Comparison of ENCODE assay signal across 7 cellular contexts in the genomic region with DNA sequence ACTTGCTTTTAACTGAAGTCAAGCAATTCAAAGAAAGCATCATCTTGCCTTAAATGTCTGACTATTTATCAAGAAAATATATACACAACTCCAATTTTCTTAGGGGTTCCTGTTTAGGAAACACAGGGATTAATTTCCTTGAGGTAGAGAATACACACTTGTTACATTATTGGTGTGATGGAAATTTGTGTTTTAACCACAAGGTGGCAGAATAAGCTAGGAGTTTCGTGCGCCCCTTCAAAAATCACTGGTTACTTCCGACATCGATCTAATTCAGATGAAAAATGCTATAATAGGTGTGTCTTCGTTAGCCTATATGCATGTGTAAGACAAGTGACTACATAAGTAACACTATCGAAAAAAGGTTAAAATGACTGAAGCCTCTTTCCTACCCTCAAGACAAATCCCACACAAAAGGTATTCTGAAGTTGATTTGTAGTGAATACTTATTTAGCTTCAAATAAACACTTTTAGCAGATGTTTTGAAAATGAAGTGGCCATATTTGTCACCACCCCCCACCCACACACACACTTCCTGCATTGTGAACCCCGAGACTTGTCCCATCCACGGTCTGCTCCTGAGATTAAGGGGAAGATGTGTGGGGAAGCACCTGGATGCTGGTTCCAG.
DNase-seq lines count a peak whose midpoint lies in the region; ATAC-seq and TF ChIP-seq lines count a peak whose summit lies in the region.

No MANE protein-coding gene starts in this region.

- H3K4me1 Mint-ChIP-seq in GM23338, result peaks cover 11% of the 10 kb centered on the region; the same call in 2 of the 3 replicates

- H3K9me3 Mint-ChIP-seq in GM23338, result no peaks in the 10 kb centered on the region

- no peaks in the 10 kb centered on the region for H3K9me2 ChIP-seq in GM23338 (ENCODE audit: insufficient read depth)

- no peak overlapping the region for H3K4me2 ChIP-seq in GM23338

- ATAC-seq in GM23338, result peak; percentile 68
- ATAC-seq in HG03521 (IDR thresholded peaks at IDR 0.05; ENCODE audit: unreplicated experiment), result no peak

- H3K27me3 ChIP-seq in GM23338 (ENCODE audit: insufficient read depth), result no peaks in the 10 kb centered on the region

- H3K79me2 ChIP-seq in GM23338 (replicated peaks; ENCODE audit: insufficient read depth), result no peaks in the 10 kb centered on the region

- CTCF ChIA-PET in GM10248 (lab: Yijun Ruan, JAX), result interaction anchor here (0.8 to 1.7 kb wide), 8 partner anchors 9 to 1818 kb away, joined by 3 to 5 read pairs (median 4); no protein-coding TSS in a partner anchor

- no peaks in the 10 kb centered on the region for H3F3A ChIP-seq in GM23338 (replicated peaks; ENCODE audit: low read depth)

- DNase-seq in GM10248 (ENCODE audit: extremely low spot score) (peak; percentile 24), GM23338 (ENCODE audit: low spot score) (peak; percentile 72), NAMALWA (ENCODE audit: low spot score) (peak; percentile 55), iris pigment epithelial cell (ENCODE audit: low read depth) (peak; percentile 51), HuH-7.5 (ENCODE audit: low spot score) (no peak)

- no peaks in the 10 kb centered on the region for H3K36me3 Mint-ChIP-seq in GM23338 (ENCODE audit: low read depth)

- no peaks in the 10 kb centered on the region for H3K36me3 ChIP-seq in GM23338 (ENCODE audit: insufficient read depth)

- no peak overlapping the region for H3K27ac ChIP-seq in GM23338 (ENCODE audit: low read depth)

- TF ChIP-seq CTCF in GM10248 (IDR thresholded peaks at IDR 0.05; ENCODE audit: control extremely low read depth, extremely low read depth, low read depth, missing control alignments) (peak; percentile 60), GM23338 (conservative IDR thresholded peaks at IDR 0.05; ENCODE audit: low read depth in 2 of 2) (peak; percentile 77 to 79), WI38 (IDR thresholded peaks at IDR 0.05; ENCODE audit: low read depth, low read length) (peak; percentile 26; the same call in 1 of the 2 replicates)

- POLR2A ChIA-PET in GM10248 (lab: Yijun Ruan, JAX), result no interaction called here

- no peaks in the 10 kb centered on the region for H3K27me3 Mint-ChIP-seq in GM23338 (ENCODE audit: insufficient read depth, low read depth, poor library complexity)

- H3K4me1 ChIP-seq in GM23338 (ENCODE audit: insufficient read depth), result peaks cover 5% of the 10 kb centered on the region; the same call in 1 of the 2 replicates

- H3K27ac Mint-ChIP-seq in GM23338, result no peak overlapping the region

- H2AFZ ChIP-seq in GM23338, result no peak overlapping the region

- no peaks in the 10 kb centered on the region for H4K20me1 ChIP-seq in GM23338 (replicated peaks; ENCODE audit: insufficient read depth)

- no peak overlapping the region for H3K4me3 ChIP-seq in GM23338
- H3K4me3 ChIP-seq in WI38 (ENCODE audit: low read depth, low read length), result no peak overlapping the region

- H3K4me3 Mint-ChIP-seq in GM23338, result no peak overlapping the region

TF ChIP-seq in GM23338, 12 proteins besides CTCF, POLR2A, EP300 and RAD21:
- TF ChIP-seq POLR2AphosphoS5 (IDR thresholded peaks at IDR 0.05; ENCODE audit: low read depth), result no peak
- TF ChIP-seq ZNF114 (CRISPR knock-in tag; IDR thresholded peaks at IDR 0.05), result no peak
- TF ChIP-seq, protein P1, sequence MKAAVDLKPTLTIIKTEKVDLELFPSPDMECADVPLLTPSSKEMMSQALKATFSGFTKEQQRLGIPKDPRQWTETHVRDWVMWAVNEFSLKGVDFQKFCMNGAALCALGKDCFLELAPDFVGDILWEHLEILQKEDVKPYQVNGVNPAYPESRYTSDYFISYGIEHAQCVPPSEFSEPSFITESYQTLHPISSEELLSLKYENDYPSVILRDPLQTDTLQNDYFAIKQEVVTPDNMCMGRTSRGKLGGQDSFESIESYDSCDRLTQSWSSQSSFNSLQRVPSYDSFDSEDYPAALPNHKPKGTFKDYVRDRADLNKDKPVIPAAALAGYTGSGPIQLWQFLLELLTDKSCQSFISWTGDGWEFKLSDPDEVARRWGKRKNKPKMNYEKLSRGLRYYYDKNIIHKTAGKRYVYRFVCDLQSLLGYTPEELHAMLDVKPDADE (IDR thresholded peaks at IDR 0.05), result no peak
- no peak for TF ChIP-seq EZH2 (IDR thresholded peaks at IDR 0.05; ENCODE audit: low read depth, unreplicated experiment)
- no peak for TF ChIP-seq EZH2phosphoT487 (IDR thresholded peaks at IDR 0.05; ENCODE audit: unreplicated experiment)
- TF ChIP-seq, protein P2, sequence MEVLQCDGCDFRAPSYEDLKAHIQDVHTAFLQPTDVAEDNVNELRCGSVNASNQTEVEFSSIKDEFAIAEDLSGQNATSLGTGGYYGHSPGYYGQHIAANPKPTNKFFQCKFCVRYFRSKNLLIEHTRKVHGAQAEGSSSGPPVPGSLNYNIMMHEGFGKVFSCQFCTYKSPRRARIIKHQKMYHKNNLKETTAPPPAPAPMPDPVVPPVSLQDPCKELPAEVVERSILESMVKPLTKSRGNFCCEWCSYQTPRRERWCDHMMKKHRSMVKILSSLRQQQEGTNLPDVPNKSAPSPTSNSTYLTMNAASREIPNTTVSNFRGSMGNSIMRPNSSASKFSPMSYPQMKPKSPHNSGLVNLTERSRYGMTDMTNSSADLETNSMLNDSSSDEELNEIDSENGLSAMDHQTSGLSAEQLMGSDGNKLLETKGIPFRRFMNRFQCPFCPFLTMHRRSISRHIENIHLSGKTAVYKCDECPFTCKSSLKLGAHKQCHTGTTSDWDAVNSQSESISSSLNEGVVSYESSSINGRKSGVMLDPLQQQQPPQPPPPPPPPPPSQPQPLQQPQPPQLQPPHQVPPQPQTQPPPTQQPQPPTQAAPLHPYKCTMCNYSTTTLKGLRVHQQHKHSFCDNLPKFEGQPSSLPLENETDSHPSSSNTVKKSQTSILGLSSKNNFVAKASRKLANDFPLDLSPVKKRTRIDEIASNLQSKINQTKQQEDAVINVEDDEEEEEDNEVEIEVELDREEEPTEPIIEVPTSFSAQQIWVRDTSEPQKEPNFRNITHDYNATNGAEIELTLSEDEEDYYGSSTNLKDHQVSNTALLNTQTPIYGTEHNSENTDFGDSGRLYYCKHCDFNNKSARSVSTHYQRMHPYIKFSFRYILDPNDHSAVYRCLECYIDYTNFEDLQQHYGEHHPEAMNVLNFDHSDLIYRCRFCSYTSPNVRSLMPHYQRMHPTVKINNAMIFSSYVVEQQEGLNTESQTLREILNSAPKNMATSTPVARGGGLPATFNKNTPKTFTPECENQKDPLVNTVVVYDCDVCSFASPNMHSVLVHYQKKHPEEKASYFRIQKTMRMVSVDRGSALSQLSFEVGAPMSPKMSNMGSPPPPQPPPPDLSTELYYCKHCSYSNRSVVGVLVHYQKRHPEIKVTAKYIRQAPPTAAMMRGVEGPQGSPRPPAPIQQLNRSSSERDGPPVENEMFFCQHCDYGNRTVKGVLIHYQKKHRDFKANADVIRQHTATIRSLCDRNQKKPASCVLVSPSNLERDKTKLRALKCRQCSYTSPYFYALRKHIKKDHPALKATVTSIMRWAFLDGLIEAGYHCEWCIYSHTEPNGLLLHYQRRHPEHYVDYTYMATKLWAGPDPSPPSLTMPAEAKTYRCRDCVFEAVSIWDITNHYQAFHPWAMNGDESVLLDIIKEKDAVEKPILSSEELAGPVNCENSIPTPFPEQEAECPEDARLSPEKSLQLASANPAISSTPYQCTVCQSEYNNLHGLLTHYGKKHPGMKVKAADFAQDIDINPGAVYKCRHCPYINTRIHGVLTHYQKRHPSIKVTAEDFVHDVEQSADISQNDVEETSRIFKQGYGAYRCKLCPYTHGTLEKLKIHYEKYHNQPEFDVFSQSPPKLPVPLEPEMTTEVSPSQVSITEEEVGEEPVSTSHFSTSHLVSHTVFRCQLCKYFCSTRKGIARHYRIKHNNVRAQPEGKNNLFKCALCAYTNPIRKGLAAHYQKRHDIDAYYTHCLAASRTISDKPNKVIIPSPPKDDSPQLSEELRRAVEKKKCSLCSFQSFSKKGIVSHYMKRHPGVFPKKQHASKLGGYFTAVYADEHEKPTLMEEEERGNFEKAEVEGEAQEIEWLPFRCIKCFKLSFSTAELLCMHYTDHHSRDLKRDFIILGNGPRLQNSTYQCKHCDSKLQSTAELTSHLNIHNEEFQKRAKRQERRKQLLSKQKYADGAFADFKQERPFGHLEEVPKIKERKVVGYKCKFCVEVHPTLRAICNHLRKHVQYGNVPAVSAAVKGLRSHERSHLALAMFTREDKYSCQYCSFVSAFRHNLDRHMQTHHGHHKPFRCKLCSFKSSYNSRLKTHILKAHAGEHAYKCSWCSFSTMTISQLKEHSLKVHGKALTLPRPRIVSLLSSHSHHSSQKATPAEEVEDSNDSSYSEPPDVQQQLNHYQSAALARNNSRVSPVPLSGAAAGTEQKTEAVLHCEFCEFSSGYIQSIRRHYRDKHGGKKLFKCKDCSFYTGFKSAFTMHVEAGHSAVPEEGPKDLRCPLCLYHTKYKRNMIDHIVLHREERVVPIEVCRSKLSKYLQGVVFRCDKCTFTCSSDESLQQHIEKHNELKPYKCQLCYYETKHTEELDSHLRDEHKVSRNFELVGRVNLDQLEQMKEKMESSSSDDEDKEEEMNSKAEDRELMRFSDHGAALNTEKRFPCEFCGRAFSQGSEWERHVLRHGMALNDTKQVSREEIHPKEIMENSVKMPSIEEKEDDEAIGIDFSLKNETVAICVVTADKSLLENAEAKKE (CRISPR knock-in tag; IDR thresholded peaks at IDR 0.05), result no peak
- TF ChIP-seq CREB1 (CRISPR knock-in tag; IDR thresholded peaks at IDR 0.05; ENCODE audit: low read depth), result no peak

Comparison
In these comparisons a context has a peak if more than half of its experiments do, and no peak if none do; other contexts are left out.
1. CTCF ChIP-seq: peak in every context shown above with its lines; median percentile 78 in GM23338; 60 in GM10248; 26 in WI38.